ENCODE assay signal across 8 cellular contexts in genomic region chr6:132512638-132513632, GRCh38. TPM values are rescaled to one million over a fixed set of nuclear protein-coding genes. Genes with fewer than 3 reads are reported as not detected.
A peak's percentile ranks its signal among the peaks of the same experiment; 100 is the strongest.
DNase-seq lines count a peak whose midpoint lies in the region; ATAC-seq and TF ChIP-seq lines count a peak whose summit lies in the region.

A gene with protein sequence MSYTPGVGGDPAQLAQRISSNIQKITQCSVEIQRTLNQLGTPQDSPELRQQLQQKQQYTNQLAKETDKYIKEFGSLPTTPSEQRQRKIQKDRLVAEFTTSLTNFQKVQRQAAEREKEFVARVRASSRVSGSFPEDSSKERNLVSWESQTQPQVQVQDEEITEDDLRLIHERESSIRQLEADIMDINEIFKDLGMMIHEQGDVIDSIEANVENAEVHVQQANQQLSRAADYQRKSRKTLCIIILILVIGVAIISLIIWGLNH (minus strand): TSS chr6:132513116. CDS start chr6:132503530, 9,586 bp downstream.

- no peak for TF ChIP-seq CTCF in HL-60 (IDR thresholded peaks at IDR 0.05; ENCODE audit: insufficient read depth, low read length)
- no peak for TF ChIP-seq CTCF in lung (IDR thresholded peaks at IDR 0.05; ENCODE audit: control extremely low read depth, extremely low read depth)

- ATAC-seq in GM19463 (IDR thresholded peaks at IDR 0.05; ENCODE audit: unreplicated experiment) (peak; percentile 90), lung (ENCODE audit: insufficient read depth, low FRiP score) (peak; percentile 97)

- peaks cover 0 to 17% (median 5%) of the 10 kb centered on the region in 3 donors for H3K36me3 Mint-ChIP-seq in CD8-positive, alpha-beta memory T cell

- peak; percentile 77 to 90 (median 86) for DNase-seq in CD8-positive, alpha-beta memory T cell
- DNase-seq in HL-60 (ENCODE audit: low read depth in 1 of 2, low spot score in 1 of 2): peak; percentile 52 to 89
- DNase-seq in NOMO-1 (lab: John Stamatoyannopoulos, UW; ENCODE audit: unreplicated experiment in 2 of 2): peak; percentile 85 to 86
- peak; percentile 80 for DNase-seq in effector CD8-positive, alpha-beta T cell (lab: John Stamatoyannopoulos, UW)
- peak; percentile 93 for DNase-seq in lung (ENCODE audit: low spot score)
- DNase-seq in stimulated activated CD4-positive, alpha-beta T cell treated with anti-CD3 and anti-CD28 coated beads, TNF-alpha, amount 100 ng/mL, for 24 hours (ENCODE audit: low read depth in 3 of 3): peak; percentile 71 to 85 (median 74)

- CTCF ChIA-PET in CD8-positive, alpha-beta memory T cell (lab: Charles Lee): interaction anchor here (0.8 to 1.6 kb wide), 7 partner anchors 11 to 1440 kb away, joined by 3 to 8 read pairs (median 3); partner anchors contain the start of gene TBPL1
- CTCF ChIA-PET in activated CD8-positive, alpha-beta memory T cell treated with anti-CD3 and anti-CD28 coated beads for 36 hours (lab: Charles Lee): interaction anchor here (0.9 to 1.4 kb wide), 4 partner anchors 17 to 233 kb away, joined by 3 to 6 read pairs (median 4); no protein-coding TSS in a partner anchor

- POLR2A ChIA-PET in CD8-positive, alpha-beta memory T cell (lab: Charles Lee): interaction anchor here (0.6 to 1.7 kb wide), 4 partner anchors 18 to 301 kb away, joined by 4 to 7 read pairs (median 5); partner anchors contain the start of genes RPS12 and SLC18B1
- POLR2A ChIA-PET in activated CD8-positive, alpha-beta memory T cell treated with anti-CD3 and anti-CD28 coated beads for 36 hours (lab: Charles Lee): interaction anchor here (0.7 to 1.0 kb wide), 3 partner anchors 17 to 303 kb away, joined by 3 to 5 read pairs (median 3); partner anchors contain the start of gene RPS12

- peak within 1 kb of the TSS; percentile 63 for H3K4me3 ChIP-seq in CD8-positive, alpha-beta memory T cell (ENCODE audit: low read length)
- peak within 1 kb of the TSS; percentile 94 for H3K4me3 ChIP-seq in HL-60 (replicated peaks; ENCODE audit: insufficient read depth, low read length)
- H3K4me3 ChIP-seq in lung: peak within 1 kb of the TSS; percentile 95

- H3K9me3 ChIP-seq in CD8-positive, alpha-beta memory T cell (ENCODE audit: low read length): no peaks in the 10 kb centered on the region
- no peaks in the 10 kb centered on the region for H3K9me3 ChIP-seq in lung (ENCODE audit: control insufficient read depth in 2 of 2, insufficient read depth in 1 of 2, low read length in 1 of 2)

- peak within 1 kb of the TSS; percentile 94 to 100 (median 97) for H3K4me3 Mint-ChIP-seq in CD8-positive, alpha-beta memory T cell

- H3K4me1 ChIP-seq in CD8-positive, alpha-beta memory T cell (ENCODE audit: insufficient read depth, low read length): peaks cover 24% of the 10 kb centered on the region
- H3K4me1 ChIP-seq in lung (ENCODE audit: control insufficient read depth in 2 of 2, insufficient read depth in 2 of 2, low read length in 2 of 2): peaks cover 0 to 9% of the 10 kb centered on the region in 2 donors

- no peaks in the 10 kb centered on the region for H3K27me3 ChIP-seq in CD8-positive, alpha-beta memory T cell (ENCODE audit: insufficient read depth, low read length, poor library complexity, severe bottlenecking)
- H3K27me3 ChIP-seq in HL-60 (ENCODE audit: insufficient read depth, poor library complexity, severe bottlenecking) (no peaks in the 10 kb centered on the region), lung (ENCODE audit: control insufficient read depth, insufficient read depth) (no peaks in the 10 kb centered on the region)

- H3K36me3 ChIP-seq in CD8-positive, alpha-beta memory T cell (ENCODE audit: insufficient read depth, low read length): no peaks in the 10 kb centered on the region
- peaks cover 0 to 2% of the 10 kb centered on the region in 2 donors for H3K36me3 ChIP-seq in lung (ENCODE audit: control insufficient read depth in 2 of 2, insufficient read depth in 2 of 2, low read length in 2 of 2)

- H3K4me1 Mint-ChIP-seq in CD8-positive, alpha-beta memory T cell: peaks cover 37 to 53% (median 51%) of the 10 kb centered on the region in 3 donors

- peaks cover 3 to 6% of the 10 kb centered on the region in 2 donors for H3K27me3 Mint-ChIP-seq in CD8-positive, alpha-beta memory T cell

- 0 to 1% methylated on average over 60 to 67 of the region's 67 CpGs for WGBS in lung, 2 donors

- H3K27ac ChIP-seq in CD8-positive, alpha-beta memory T cell (ENCODE audit: low read depth, low read length): peak within 1 kb of the TSS; percentile 48
- H3K27ac ChIP-seq in HL-60 (replicated peaks) (peak within 1 kb of the TSS; percentile 82), lung (ENCODE audit: low read depth in 1 of 2, low read length in 1 of 2) (peak within 1 kb of the TSS; percentile 75 to 99)

- no peaks in the 10 kb centered on the region for H3K9me3 Mint-ChIP-seq in CD8-positive, alpha-beta memory T cell

- H3K27ac Mint-ChIP-seq in CD8-positive, alpha-beta memory T cell: peak within 1 kb of the TSS; percentile 60 to 97 (median 90)

RNA-seq across cellular contexts. Expression of the gene that starts here (rescaled TPM):
- 10 to 100 TPM; 19.0 to 25.1 TPM for total RNA-seq in CD8-positive, alpha-beta memory T cell
- 11.4 TPM for polyA plus RNA-seq in CD8-positive, alpha-beta memory T cell
- total RNA-seq in activated CD8-positive, alpha-beta memory T cell treated with anti-CD3 and anti-CD28 coated beads for 36 hours: 10 to 100 TPM; 20.1 to 20.6 TPM
- total RNA-seq in lung: 10 to 100 TPM; 61.2 to 84.8 TPM
- 10 to 100 TPM; 14.8 to 39.3 TPM for polyA plus RNA-seq in lung

Comparison
In these comparisons a context has a peak if more than half of its experiments do, and no peak if none do; other contexts are left out.
1. Peak in every context shown above with its lines: DNase-seq, ATAC-seq, H3K4me3 ChIP-seq and H3K27ac ChIP-seq.